In the genomic region with DNA sequence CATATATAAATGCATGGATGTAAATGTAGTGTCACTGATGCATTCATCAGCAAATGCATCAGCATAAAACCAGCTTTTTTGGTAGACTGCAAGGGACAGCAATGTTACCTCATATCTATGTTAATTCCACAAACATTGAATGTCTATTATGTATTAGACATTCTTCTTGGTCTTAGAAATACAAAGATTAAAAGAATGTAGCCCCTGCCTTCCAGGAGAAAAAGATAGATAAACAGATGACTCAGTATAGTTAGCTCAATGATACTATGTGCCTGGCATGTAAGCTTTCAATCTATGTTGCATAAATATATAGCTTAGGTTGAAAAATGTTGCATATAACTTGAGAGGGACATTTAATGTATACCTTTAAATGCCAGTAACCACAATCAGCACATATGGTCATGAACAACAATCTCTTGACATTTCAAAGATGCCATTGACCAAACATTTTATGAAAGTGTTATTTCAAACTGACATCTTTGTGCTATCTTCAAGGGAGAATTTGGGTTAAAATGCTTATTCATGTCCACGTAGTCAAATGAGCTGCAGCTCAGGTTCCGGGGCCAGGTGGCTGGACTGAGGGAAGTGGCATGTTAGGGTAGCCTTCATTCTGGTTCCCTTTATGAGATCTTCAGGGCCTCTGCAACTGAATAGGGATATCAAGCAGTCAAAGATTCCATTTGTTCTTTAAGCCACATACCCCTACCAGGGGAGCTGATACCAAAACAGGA, we compare ENCODE assay signal across 1 cellular context.
TF ChIP-seq lines count a peak whose summit lies in the region.

No MANE protein-coding gene starts in this region.

TF ChIP-seq in SK-N-SH treated with all-trans-retinoic acid at 6 μM for 48 hours, 23 proteins besides CTCF, POLR2A, EP300 and RAD21 (continued from another document):
- TF ChIP-seq, protein P1, sequence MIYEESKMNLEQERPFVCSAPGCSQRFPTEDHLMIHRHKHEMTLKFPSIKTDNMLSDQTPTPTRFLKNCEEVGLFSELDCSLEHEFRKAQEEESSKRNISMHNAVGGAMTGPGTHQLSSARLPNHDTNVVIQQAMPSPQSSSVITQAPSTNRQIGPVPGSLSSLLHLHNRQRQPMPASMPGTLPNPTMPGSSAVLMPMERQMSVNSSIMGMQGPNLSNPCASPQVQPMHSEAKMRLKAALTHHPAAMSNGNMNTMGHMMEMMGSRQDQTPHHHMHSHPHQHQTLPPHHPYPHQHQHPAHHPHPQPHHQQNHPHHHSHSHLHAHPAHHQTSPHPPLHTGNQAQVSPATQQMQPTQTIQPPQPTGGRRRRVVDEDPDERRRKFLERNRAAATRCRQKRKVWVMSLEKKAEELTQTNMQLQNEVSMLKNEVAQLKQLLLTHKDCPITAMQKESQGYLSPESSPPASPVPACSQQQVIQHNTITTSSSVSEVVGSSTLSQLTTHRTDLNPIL (CRISPR knock-in tag; IDR thresholded peaks at IDR 0.05; ENCODE audit: low read depth) = no peak
